ENCODE assay signal across 32 cellular contexts in the genomic region with DNA sequence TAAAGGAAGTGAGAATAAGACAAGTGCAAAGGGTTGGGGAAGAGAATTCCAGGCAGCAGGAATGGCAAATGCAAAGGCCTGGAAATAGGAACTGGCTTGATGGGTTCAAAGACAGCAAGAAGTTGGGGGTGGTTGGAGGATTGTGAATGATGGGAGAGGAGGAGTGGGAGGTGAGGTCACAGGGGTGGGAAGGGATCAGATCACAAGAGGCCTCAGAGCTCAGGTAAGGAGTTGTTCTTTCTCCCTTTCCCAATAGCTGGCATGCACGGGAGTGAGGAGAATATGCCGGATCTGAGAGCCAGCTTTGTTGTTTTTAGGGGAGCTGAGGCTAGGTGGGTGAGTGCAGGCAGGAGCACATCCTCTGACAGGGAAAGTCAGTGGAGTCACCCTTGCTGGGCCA.
"Had no signal": no experiment of that assay in that cellular context is flagged by ENCODE, and none has a peak within 500 bp of the region (broad histone marks: within the 10 kb centered on the region; RNA-seq: fewer than 3 reads in every experiment).

No MANE protein-coding gene starts in this region.

- H3K4me3 ChIP-seq: ovary, psoas muscle, right lobe of liver, sigmoid colon, suprapubic skin, testis, tibial nerve, upper lobe of right lung, uterus had no signal

- H3K4me1 ChIP-seq: parathyroid adenoma, right lobe of liver, sigmoid colon, testis, upper lobe of right lung, uterus had no signal

- H3K4me1 Mint-ChIP-seq: naive B cell; naive thymus-derived CD8-positive, alpha-beta T cell; stimulated activated memory B cell treated with anti-CD40 and anti-IgM and Interleukin-4, amounts not matched to agents 10 μg/mL and 1 μg/mL and 100 μg/mL, for 72 hours; stimulated activated naive CD8-positive, alpha-beta T cell treated with anti-CD3 and anti-CD28 coated beads, Interleukin-15, amount 100 ng/mL, for 72 hours had no signal

- ATAC-seq: naive thymus-derived CD8-positive, alpha-beta T cell; natural killer cell treated with Interleukin-12 subunit alpha and Interleukin-12 subunit beta and Interleukin-15 and Interleukin-18, amount 100 ng/mL, for 72 hours; psoas muscle; right cardiac atrium; right lobe of liver; stimulated activated memory B cell treated with anti-CD40 and anti-IgM and Interleukin-4, amounts not matched to agents 10 μg/mL and 1 μg/mL and 100 μg/mL, for 72 hours; stimulated activated naive CD8-positive, alpha-beta T cell treated with anti-CD3 and anti-CD28 coated beads, Interleukin-15, amount 100 ng/mL, for 72 hours; stimulated activated naive CD8-positive, alpha-beta T cell treated with anti-CD3 and anti-CD28 coated beads, Interleukin-15, Interleukin-2, amounts not matched to agents 100 U/mL and 50 U/mL, for 24 hours; upper lobe of right lung had no signal

- H3K36me3 Mint-ChIP-seq: natural killer cell treated with Interleukin-12 subunit alpha and Interleukin-12 subunit beta and Interleukin-15 and Interleukin-18, amount 100 ng/mL, for 72 hours; stimulated activated memory B cell treated with anti-CD40 and anti-IgM and Interleukin-4, amounts not matched to agents 10 μg/mL and 1 μg/mL and 100 μg/mL, for 72 hours had no signal

- H3K27me3 ChIP-seq: neutrophil, ovary, right lobe of liver, sigmoid colon, suprapubic skin, testis, tibial nerve, upper lobe of right lung, uterus had no signal

- H3K9me3 ChIP-seq: neutrophil, ovary, psoas muscle, right lobe of liver, suprapubic skin, testis, tibial nerve, upper lobe of right lung, uterus had no signal

- H3K9me3 Mint-ChIP-seq: natural killer cell treated with Interleukin-12 subunit alpha and Interleukin-12 subunit beta and Interleukin-15 and Interleukin-18, amount 100 ng/mL, for 72 hours; neural crest cell had no signal

- H3K27ac ChIP-seq: neutrophil, ovary, parathyroid adenoma, psoas muscle, right lobe of liver, sigmoid colon, suprapubic skin, testis, tibial nerve, upper lobe of right lung, uterus had no signal

- H3K4me3 Mint-ChIP-seq: naive B cell; naive thymus-derived CD8-positive, alpha-beta T cell; natural killer cell treated with Interleukin-12 subunit alpha and Interleukin-12 subunit beta and Interleukin-15 and Interleukin-18, amount 100 ng/mL, for 72 hours; nephron progenitor cell; neural crest cell; stimulated activated memory B cell treated with anti-CD40 and anti-IgM and Interleukin-4, amounts not matched to agents 10 μg/mL and 1 μg/mL and 100 μg/mL, for 72 hours; stimulated activated naive CD8-positive, alpha-beta T cell treated with anti-CD3 and anti-CD28 coated beads, Interleukin-15, amount 100 ng/mL, for 72 hours; type B pancreatic cell had no signal

- H3K27ac Mint-ChIP-seq: naive B cell; natural killer cell treated with Interleukin-12 subunit alpha and Interleukin-12 subunit beta and Interleukin-15 and Interleukin-18, amount 100 ng/mL, for 72 hours; nephron progenitor cell; progenitor cell of endocrine pancreas; stimulated activated memory B cell treated with anti-CD40 and anti-IgM and Interleukin-4, amounts not matched to agents 10 μg/mL and 1 μg/mL and 100 μg/mL, for 72 hours; stimulated activated naive CD8-positive, alpha-beta T cell treated with anti-CD3 and anti-CD28 coated beads, Interleukin-15, amount 100 ng/mL, for 72 hours; type B pancreatic cell had no signal

- H3K27me3 Mint-ChIP-seq: type B pancreatic cell had no signal

- DNase-seq: naive B cell; naive thymus-derived CD8-positive, alpha-beta T cell; nephron progenitor cell; occipital lobe; ovary; posterior cingulate gyrus; psoas muscle; right cardiac atrium; right lobe of liver; sigmoid colon; small intestine; stimulated activated CD4-positive, alpha-beta T cell treated with anti-CD3 and anti-CD28 coated beads, Interleukin-15, amount 100 ng/mL, for 24 hours; stimulated activated CD4-positive, alpha-beta T cell treated with anti-CD3 and anti-CD28 coated beads, Interleukin-2, amount 100 ng/mL, for 24 hours; stimulated activated CD4-positive, alpha-beta T cell treated with anti-CD3 and anti-CD28 coated beads, Interleukin-2, amount 100 ng/mL, for 48 hours; stimulated activated CD4-positive, alpha-beta T cell treated with anti-CD3 and anti-CD28 coated beads, Interleukin-4, amount 100 ng/mL, for 4 hours; stimulated activated CD8-positive, alpha-beta memory T cell treated with anti-CD3 and anti-CD28 coated beads, Interleukin-4, amount 100 ng/mL, for 48 hours; stimulated activated naive CD4-positive, alpha-beta T cell; stimulated activated naive CD8-positive, alpha-beta T cell treated with anti-CD3 and anti-CD28 coated beads, Interleukin-15, amount 100 ng/mL, for 72 hours; stimulated activated naive CD8-positive, alpha-beta T cell treated with anti-CD3 and anti-CD28 coated beads, Interleukin-15, Interleukin-2, amounts not matched to agents 100 U/mL and 50 U/mL, for 24 hours; substantia nigra; testis; upper lobe of right lung; uterus had no signal

- H3K36me3 ChIP-seq: neutrophil, ovary, right lobe of liver, sigmoid colon, suprapubic skin, tibial nerve, upper lobe of right lung, uterus had no signal
